9 cellular contexts compared by ENCODE assay signal in the genomic region with DNA sequence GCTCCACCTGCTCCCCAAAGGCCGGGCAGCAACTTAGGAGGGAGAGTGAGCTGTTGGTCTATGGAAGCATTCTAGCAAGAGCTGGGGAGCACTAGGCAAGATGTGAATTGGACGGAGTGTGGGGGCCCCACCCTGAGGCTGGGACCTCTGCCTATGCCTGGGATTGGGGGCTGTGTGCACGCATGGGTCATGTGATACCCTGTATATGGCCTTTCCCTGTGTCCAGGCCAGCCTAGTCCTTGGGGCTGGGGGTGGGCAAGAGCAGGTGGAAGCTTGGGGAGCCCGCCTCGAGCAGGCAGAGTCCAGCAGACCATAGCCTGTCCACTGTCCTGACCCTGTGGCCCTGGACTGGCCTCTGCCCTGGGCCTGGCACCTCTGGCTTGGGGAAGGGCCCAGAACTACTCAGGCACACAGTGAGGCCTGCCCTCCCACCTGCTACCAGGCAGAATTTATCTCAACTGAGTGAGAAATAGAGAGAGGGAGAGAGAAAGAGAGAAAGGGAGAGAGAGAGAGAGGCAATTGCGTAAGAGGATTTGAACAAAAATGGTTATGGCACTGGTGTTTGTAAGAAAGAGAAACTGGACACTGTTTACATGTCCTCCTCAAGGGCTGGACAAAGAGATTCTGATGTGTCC. TPM values are rescaled to one million over a fixed set of nuclear protein-coding genes. Genes with fewer than 3 reads are reported as not detected.
DNase-seq lines count a peak whose midpoint lies in the region; ATAC-seq, FAIRE-seq and TF ChIP-seq lines count a peak whose summit lies in the region.
"Had no signal": no experiment of that assay in that cellular context is flagged by ENCODE, and none has a peak within 500 bp of the region (broad histone marks: within the 10 kb centered on the region; RNA-seq: fewer than 3 reads in every experiment).

No MANE protein-coding gene starts in this region.

- H3K79me2 ChIP-seq in HepG2 (ENCODE audit: insufficient read depth, low read length), result no peaks in the 10 kb centered on the region

- no peaks in the 10 kb centered on the region for H3K27me3 Mint-ChIP-seq in chondrocyte (ENCODE audit: low read depth)
- H3K27me3 Mint-ChIP-seq in activated T-cell treated with anti-CD3 and anti-CD28 coated beads, Interleukin-2, amount 50 U/mL, for 24 hours, result no peaks in the 10 kb centered on the region

- TF ChIP-seq POLR2A in HepG2 (IDR thresholded peaks at IDR 0.05; ENCODE audit: insufficient read depth in 1 of 2, low read depth in 2 of 2, low read length in 2 of 2), result no peak

- H3K9me3 ChIP-seq in HepG2 (ENCODE audit: low read length), result no peaks in the 10 kb centered on the region
- no peaks in the 10 kb centered on the region for H3K9me3 ChIP-seq in stomach smooth muscle (ENCODE audit: control insufficient read depth in 2 of 2, low read length in 2 of 2)

- no TSS peak for BruUV-seq in HepG2 (replicated peaks; lab: Mats Ljungman, UMichigan)

- peaks cover 84% of the 10 kb centered on the region for H3K4me1 ChIP-seq in HepG2 (ENCODE audit: insufficient read depth, low read length)
- H3K4me1 ChIP-seq in stomach smooth muscle (ENCODE audit: control insufficient read depth, insufficient read depth, low read length), result peaks cover 68% of the 10 kb centered on the region

- H3K4me3 ChIP-seq in HepG2 (replicated peaks in 1 of 3; ENCODE audit: insufficient read depth in 1 of 3, low read depth in 2 of 3, low read length in 3 of 3) (peak overlapping the region; percentile 20 to 58 (median 24); a peak in 4 of 6 replicates), stomach smooth muscle (ENCODE audit: low read length in 2 of 2) (peak overlapping the region in 1 of 2 donors; percentile 35)

- DNase-seq in chondrocyte (ENCODE audit: low spot score), result peak; percentile 66
- no peak for DNase-seq in HepG2 (ENCODE audit: low spot score)
- DNase-seq in activated T-cell treated with anti-CD3 and anti-CD28 coated beads, Interleukin-2, amount 50 U/mL, for 24 hours, result no peak
- DNase-seq in stimulated activated CD4-positive, alpha-beta T cell treated with anti-CD3 and anti-CD28 coated beads, Interleukin-4, amount 100 ng/mL, for 24 hours, result no peak
- DNase-seq in NCI-H1930 (lab: John Stamatoyannopoulos, UW), result no peak
- DNase-seq: NCI-H446 treated with DMSO at 0.1 percent for 48 hours had no signal

- TF ChIP-seq RAD21 in Ishikawa (IDR thresholded peaks at IDR 0.05; ENCODE audit: low read depth) (no peak), HepG2 (CRISPR knock-in tag; IDR thresholded peaks at IDR 0.05) (no peak)

- POLR2A ChIA-PET in HepG2 (lab: Yijun Ruan, JAX), result interaction anchor here (1.0 to 10.3 kb wide), 9 partner anchors 9 to 212 kb away, joined by 3 to 86 read pairs (median 3); partner anchors contain the start of genes CDH16, CIAO2B and PDP2

- no peaks in the 10 kb centered on the region for H4K20me1 ChIP-seq in HepG2 (ENCODE audit: insufficient read depth, low read length)

- peak overlapping the region; percentile 13 for H2AFZ ChIP-seq in HepG2 (ENCODE audit: low read length)

- no peak for TF ChIP-seq EP300 in Ishikawa (IDR thresholded peaks at IDR 0.05; ENCODE audit: borderline replicate concordance)
- TF ChIP-seq EP300 in HepG2 (IDR thresholded peaks at IDR 0.05; ENCODE audit: low read depth in 2 of 2, low read length in 2 of 2), result no peak
- no peak for TF ChIP-seq EP300 in HepG2 (CRISPR knock-in tag; IDR thresholded peaks at IDR 0.05; ENCODE audit: borderline replicate concordance)

- 31% methylated on average over 5 of the region's 6 CpGs for WGBS in HepG2 (ENCODE audit: low lambda C conversion rate)

- H3K27ac Mint-ChIP-seq in chondrocyte (ENCODE audit: unreplicated experiment), result peak overlapping the region; percentile 57
- H3K27ac Mint-ChIP-seq in activated T-cell treated with anti-CD3 and anti-CD28 coated beads, Interleukin-2, amount 50 U/mL, for 24 hours, result no peak overlapping the region

- H3K27me3 ChIP-seq in HepG2 (ENCODE audit: control insufficient read depth in 1 of 2, insufficient read depth in 2 of 2, low read length in 2 of 2) (peaks cover 0 to 2% of the 10 kb centered on the region in 2 experiments; a peak in 1 of 5 replicates), stomach smooth muscle (ENCODE audit: control insufficient read depth in 1 of 2, insufficient read depth in 2 of 2, low read length in 2 of 2) (no peaks in the 10 kb centered on the region)

- intact Hi-C loops in HepG2 (cut with micrococcal nuclease; ENCODE audit: unreplicated experiment), result loop anchor here (10.0 kb wide), 1 partner anchor 255 kb away; the partner anchor contains the start of genes B3GNT9, FBXL8 and TRADD

- H3K36me3 ChIP-seq in HepG2 (replicated peaks in 1 of 2; ENCODE audit: control insufficient read depth in 1 of 2, insufficient read depth in 2 of 2, low read length in 2 of 2), result no peaks in the 10 kb centered on the region
- no peaks in the 10 kb centered on the region for H3K36me3 ChIP-seq in stomach smooth muscle (ENCODE audit: control insufficient read depth in 2 of 2, insufficient read depth in 2 of 2, low read length in 2 of 2)

- TF ChIP-seq CTCF in chondrocyte (IDR thresholded peaks at IDR 0.05), result no peak
- 0 out of 2 replicates have a peak, but pooled peaks have one; percentile 19 for TF ChIP-seq CTCF in HepG2 (CRISPR knock-in tag; IDR thresholded peaks at IDR 0.05)

- no peak for FAIRE-seq in HepG2 (lab: Jason Lieb, UNC)

- no peaks in the 10 kb centered on the region for H3K36me3 Mint-ChIP-seq in chondrocyte (ENCODE audit: low read depth)
- H3K36me3 Mint-ChIP-seq in activated T-cell treated with anti-CD3 and anti-CD28 coated beads, Interleukin-2, amount 50 U/mL, for 24 hours (ENCODE audit: low read depth), result peaks cover 11% of the 10 kb centered on the region

- H3K4me1 Mint-ChIP-seq in chondrocyte (ENCODE audit: low read depth), result peaks cover 47% of the 10 kb centered on the region
- H3K4me1 Mint-ChIP-seq in activated T-cell treated with anti-CD3 and anti-CD28 coated beads, Interleukin-2, amount 50 U/mL, for 24 hours (ENCODE audit: low read depth), result no peaks in the 10 kb centered on the region

- no peaks in the 10 kb centered on the region for H3K9me3 Mint-ChIP-seq in chondrocyte (ENCODE audit: low read depth)
- H3K9me3 Mint-ChIP-seq in activated T-cell treated with anti-CD3 and anti-CD28 coated beads, Interleukin-2, amount 50 U/mL, for 24 hours, result no peaks in the 10 kb centered on the region

- H3K4me2 ChIP-seq in HepG2 (ENCODE audit: low read depth, low read length), result peak overlapping the region; percentile 71

- in situ Hi-C loops in HepG2 (cut with HindIII; ENCODE audit: extremely low pct_ligation_motif_present, low pct_unique_long_range_greater_than_20kb), result no loop called here

- peak overlapping the region; percentile 53 for H3K9ac ChIP-seq in HepG2 (ENCODE audit: insufficient read depth, low read depth, low read length)
- H3K9ac ChIP-seq in stomach smooth muscle (ENCODE audit: low read length in 2 of 2), result peak overlapping the region; percentile 29 to 34

- H3K27ac ChIP-seq in HepG2 (ENCODE audit: extremely low read length, insufficient read depth, low read length), result no peak overlapping the region
- H3K27ac ChIP-seq in stomach smooth muscle (ENCODE audit: low read length), result peak overlapping the region; percentile 98

- CTCF ChIA-PET in HepG2 (lab: Yijun Ruan, JAX; ENCODE audit: low intra/inter-chr PET ratio, low total read pairs), result no interaction called here

- H3K4me3 Mint-ChIP-seq in chondrocyte (ENCODE audit: unreplicated experiment), result no peak overlapping the region
- H3K4me3 Mint-ChIP-seq in activated T-cell treated with anti-CD3 and anti-CD28 coated beads, Interleukin-2, amount 50 U/mL, for 24 hours, result no peak overlapping the region

- ATAC-seq in HepG2 (peak; percentile 26), GM21381 (IDR thresholded peaks at IDR 0.05; ENCODE audit: unreplicated experiment) (no peak)

RNA-seq across cellular contexts. Expression of gene PDP2, which starts 19.1 kb away (rescaled TPM):
- total RNA-seq in chondrocyte (8.5 to 9.2 TPM (median 9.0 TPM) in 3 replicates), HepG2 (2016; rRNA removed; fragmentation: Illumina TruSeq; extraction: Trizol) (15.8 and 38.2 TPM in 2 replicates)
- total RNA-seq in HepG2 (2016; cell fraction: cytosol; rRNA removed; fragmentation: Illumina TruSeq; extraction: Trizol; ENCODE audit: low read depth), result 1.8 and 2.5 TPM in 2 replicates
- total RNA-seq in HepG2 (2016; cell fraction: insoluble cytoplasmic fraction; rRNA removed; fragmentation: Illumina TruSeq; extraction: Trizol), result 16.2 and 31.7 TPM in 2 replicates
- total RNA-seq in HepG2 (2016; cell fraction: membrane; rRNA removed; fragmentation: Illumina TruSeq; extraction: Trizol), result 8.4 and 10.1 TPM in 2 replicates
- 17.0 and 17.2 TPM in 2 replicates for total RNA-seq in HepG2 (2016; cell fraction: nucleus; rRNA removed; fragmentation: Illumina TruSeq; extraction: Trizol)
- 12.2 and 12.8 TPM in 2 replicates for polyA plus RNA-seq in HepG2 (2011; rRNA removed)
- 8.3 and 11.7 TPM in 2 replicates for polyA plus RNA-seq in HepG2 (2011; cell fraction: cytosol; rRNA removed)
- 10.2 and 12.4 TPM in 2 replicates for polyA plus RNA-seq in HepG2 (2011; cell fraction: nucleus; rRNA removed)
- 7.7 and 9.5 TPM in 2 replicates for polyA plus RNA-seq in HepG2 (2012)
- 0.66 and 1.1 TPM in 2 replicates for polyA plus RNA-seq in HepG2 (2016; cell fraction: cytosol; fragmentation: Illumina TruSeq; extraction: Trizol; ENCODE audit: low read depth)
- 17.5 and 18.0 TPM in 2 replicates for polyA plus RNA-seq in HepG2 (2016; cell fraction: insoluble cytoplasmic fraction; fragmentation: Illumina TruSeq; extraction: Trizol; ENCODE audit: low read depth)
- polyA plus RNA-seq in HepG2 (2016; cell fraction: membrane; fragmentation: Illumina TruSeq; extraction: Trizol; ENCODE audit: low read depth), result 2.9 and 3.2 TPM in 2 replicates
- 19.4 and 23.4 TPM in 2 replicates for polyA plus RNA-seq in HepG2 (2016; cell fraction: nucleus; fragmentation: Illumina TruSeq; extraction: Trizol; ENCODE audit: insufficient read depth, low read depth)
- polyA minus RNA-seq in HepG2 (2011; rRNA and poly(A)+ RNA removed; ENCODE audit: low replicate concordance), result 46.5 and 49.0 TPM in 2 replicates
- 10.5 and 12.8 TPM in 2 replicates for polyA minus RNA-seq in HepG2 (2011; cell fraction: cytosol; rRNA and poly(A)+ RNA removed)
- 10.0 and 15.5 TPM in 2 replicates for polyA minus RNA-seq in HepG2 (2011; cell fraction: nucleus; rRNA and poly(A)+ RNA removed)

RNA-seq across cellular contexts. Expression of gene CDH16, which starts 19.3 kb away (rescaled TPM):
- total RNA-seq in chondrocyte (not detected in 3 replicates), HepG2 (2016; rRNA removed; fragmentation: Illumina TruSeq; extraction: Trizol) (3.2 and 3.9 TPM in 2 replicates)
- total RNA-seq in HepG2 (2016; cell fraction: cytosol; rRNA removed; fragmentation: Illumina TruSeq; extraction: Trizol; ENCODE audit: low read depth), result 0.30 and 0.53 TPM in 2 replicates
- 1.7 and 4.2 TPM in 2 replicates for total RNA-seq in HepG2 (2016; cell fraction: insoluble cytoplasmic fraction; rRNA removed; fragmentation: Illumina TruSeq; extraction: Trizol)
- total RNA-seq in HepG2 (2016; cell fraction: membrane; rRNA removed; fragmentation: Illumina TruSeq; extraction: Trizol), result 0.96 and 1.3 TPM in 2 replicates
- total RNA-seq in HepG2 (2016; cell fraction: nucleus; rRNA removed; fragmentation: Illumina TruSeq; extraction: Trizol), result 3.7 and 4.8 TPM in 2 replicates
- polyA plus RNA-seq in HepG2 (2011; rRNA removed), result 2.7 and 5.3 TPM in 2 replicates
- polyA plus RNA-seq in HepG2 (2011; cell fraction: cytosol; rRNA removed), result 2.4 and 2.7 TPM in 2 replicates
- 16.0 and 18.1 TPM in 2 replicates for polyA plus RNA-seq in HepG2 (2011; cell fraction: nucleus; rRNA removed)
- 4.3 and 7.8 TPM in 2 replicates for polyA plus RNA-seq in HepG2 (2012)
- polyA plus RNA-seq in HepG2 (2016; cell fraction: cytosol; fragmentation: Illumina TruSeq; extraction: Trizol; ENCODE audit: low read depth), result 0.38 and 0.63 TPM in 2 replicates
- polyA plus RNA-seq in HepG2 (2016; cell fraction: insoluble cytoplasmic fraction; fragmentation: Illumina TruSeq; extraction: Trizol; ENCODE audit: low read depth), result 1.7 and 2.0 TPM in 2 replicates
- 1.2 TPM in 2 replicates for polyA plus RNA-seq in HepG2 (2016; cell fraction: membrane; fragmentation: Illumina TruSeq; extraction: Trizol; ENCODE audit: low read depth)
- polyA plus RNA-seq in HepG2 (2016; cell fraction: nucleus; fragmentation: Illumina TruSeq; extraction: Trizol; ENCODE audit: insufficient read depth, low read depth), result 7.5 and 8.9 TPM in 2 replicates
- 0.23 and 7.1 TPM in 2 replicates for polyA minus RNA-seq in HepG2 (2011; rRNA and poly(A)+ RNA removed; ENCODE audit: low replicate concordance)
- polyA minus RNA-seq in HepG2 (2011; cell fraction: cytosol; rRNA and poly(A)+ RNA removed), result 1.1 and 2.2 TPM in 2 replicates
- polyA minus RNA-seq in HepG2 (2011; cell fraction: nucleus; rRNA and poly(A)+ RNA removed), result 2.7 and 3.3 TPM in 2 replicates

RNA-seq across cellular contexts. Expression of gene RRAD, which starts 25.9 kb away (rescaled TPM):
- total RNA-seq in chondrocyte (0.75 to 6.5 TPM (median 4.4 TPM) in 3 replicates), HepG2 (2016; rRNA removed; fragmentation: Illumina TruSeq; extraction: Trizol) (0.80 and 1.0 TPM in 2 replicates)
- total RNA-seq in HepG2 (2016; cell fraction: cytosol; rRNA removed; fragmentation: Illumina TruSeq; extraction: Trizol; ENCODE audit: low read depth), result not detected in 2 replicates
- total RNA-seq in HepG2 (2016; cell fraction: insoluble cytoplasmic fraction; rRNA removed; fragmentation: Illumina TruSeq; extraction: Trizol), result 0.49 and 1.3 TPM in 2 replicates
- total RNA-seq in HepG2 (2016; cell fraction: membrane; rRNA removed; fragmentation: Illumina TruSeq; extraction: Trizol), result 0.21 and 0.34 TPM in 2 replicates
- 0.68 and 0.75 TPM in 2 replicates for total RNA-seq in HepG2 (2016; cell fraction: nucleus; rRNA removed; fragmentation: Illumina TruSeq; extraction: Trizol)
- polyA plus RNA-seq in HepG2 (2011; rRNA removed), result 1.1 TPM in 2 replicates
- 0.95 and 1.5 TPM in 2 replicates for polyA plus RNA-seq in HepG2 (2011; cell fraction: cytosol; rRNA removed)
- polyA plus RNA-seq in HepG2 (2011; cell fraction: nucleus; rRNA removed), result 2.5 and 3.2 TPM in 2 replicates
- 0.30 and 0.93 TPM in 2 replicates for polyA plus RNA-seq in HepG2 (2012)
- polyA plus RNA-seq in HepG2 (2016; cell fraction: cytosol; fragmentation: Illumina TruSeq; extraction: Trizol; ENCODE audit: low read depth), result 0.19 and 0.25 TPM in 2 replicates
- 0.72 and 1.1 TPM in 2 replicates for polyA plus RNA-seq in HepG2 (2016; cell fraction: insoluble cytoplasmic fraction; fragmentation: Illumina TruSeq; extraction: Trizol; ENCODE audit: low read depth)
- 0.26 and 0.29 TPM in 2 replicates for polyA plus RNA-seq in HepG2 (2016; cell fraction: membrane; fragmentation: Illumina TruSeq; extraction: Trizol; ENCODE audit: low read depth)
- polyA plus RNA-seq in HepG2 (2016; cell fraction: nucleus; fragmentation: Illumina TruSeq; extraction: Trizol; ENCODE audit: insufficient read depth, low read depth), result 1.2 and 1.5 TPM in 2 replicates
- 0.16 and 1.7 TPM in 2 replicates for polyA minus RNA-seq in HepG2 (2011; rRNA and poly(A)+ RNA removed; ENCODE audit: low replicate concordance)
- 1.1 TPM in 1 of 2 replicates, not detected in the other for polyA minus RNA-seq in HepG2 (2011; cell fraction: cytosol; rRNA and poly(A)+ RNA removed)
- 0.37 and 0.90 TPM in 2 replicates for polyA minus RNA-seq in HepG2 (2011; cell fraction: nucleus; rRNA and poly(A)+ RNA removed)

RNA-seq across cellular contexts. Expression of gene CIAO2B, which starts 34.8 kb away (rescaled TPM):
- total RNA-seq in chondrocyte (55.9 to 64.9 TPM (median 61.3 TPM) in 3 replicates), HepG2 (2016; rRNA removed; fragmentation: Illumina TruSeq; extraction: Trizol) (157 and 174 TPM in 2 replicates)
- 112 and 125 TPM in 2 replicates for total RNA-seq in HepG2 (2016; cell fraction: cytosol; rRNA removed; fragmentation: Illumina TruSeq; extraction: Trizol; ENCODE audit: low read depth)
- 157 and 172 TPM in 2 replicates for total RNA-seq in HepG2 (2016; cell fraction: insoluble cytoplasmic fraction; rRNA removed; fragmentation: Illumina TruSeq; extraction: Trizol)
- 121 and 136 TPM in 2 replicates for total RNA-seq in HepG2 (2016; cell fraction: membrane; rRNA removed; fragmentation: Illumina TruSeq; extraction: Trizol)
- total RNA-seq in HepG2 (2016; cell fraction: nucleus; rRNA removed; fragmentation: Illumina TruSeq; extraction: Trizol), result 52.6 and 58.0 TPM in 2 replicates
- polyA plus RNA-seq in HepG2 (2011; rRNA removed), result 293 and 323 TPM in 2 replicates
- 297 and 385 TPM in 2 replicates for polyA plus RNA-seq in HepG2 (2011; cell fraction: cytosol; rRNA removed)
- polyA plus RNA-seq in HepG2 (2011; cell fraction: nucleus; rRNA removed), result 155 and 174 TPM in 2 replicates
- 123 and 148 TPM in 2 replicates for polyA plus RNA-seq in HepG2 (2012)
- polyA plus RNA-seq in HepG2 (2016; cell fraction: cytosol; fragmentation: Illumina TruSeq; extraction: Trizol; ENCODE audit: low read depth), result 115 and 148 TPM in 2 replicates
- polyA plus RNA-seq in HepG2 (2016; cell fraction: insoluble cytoplasmic fraction; fragmentation: Illumina TruSeq; extraction: Trizol; ENCODE audit: low read depth), result 172 and 184 TPM in 2 replicates
- polyA plus RNA-seq in HepG2 (2016; cell fraction: membrane; fragmentation: Illumina TruSeq; extraction: Trizol; ENCODE audit: low read depth), result 126 and 141 TPM in 2 replicates
- 111 and 112 TPM in 2 replicates for polyA plus RNA-seq in HepG2 (2016; cell fraction: nucleus; fragmentation: Illumina TruSeq; extraction: Trizol; ENCODE audit: insufficient read depth, low read depth)
- polyA minus RNA-seq in HepG2 (2011; rRNA and poly(A)+ RNA removed; ENCODE audit: low replicate concordance), result 172 and 255 TPM in 2 replicates
- polyA minus RNA-seq in HepG2 (2011; cell fraction: cytosol; rRNA and poly(A)+ RNA removed), result 61.5 and 83.0 TPM in 2 replicates
- polyA minus RNA-seq in HepG2 (2011; cell fraction: nucleus; rRNA and poly(A)+ RNA removed), result 19.1 and 27.6 TPM in 2 replicates

RNA-seq across cellular contexts. Expression of gene CES2, which starts 35.9 kb away (rescaled TPM):
- total RNA-seq in chondrocyte (25.2 to 27.9 TPM (median 26.0 TPM) in 3 replicates), HepG2 (2016; rRNA removed; fragmentation: Illumina TruSeq; extraction: Trizol) (35.1 and 63.8 TPM in 2 replicates)
- total RNA-seq in HepG2 (2016; cell fraction: cytosol; rRNA removed; fragmentation: Illumina TruSeq; extraction: Trizol; ENCODE audit: low read depth), result 12.7 and 15.0 TPM in 2 replicates
- total RNA-seq in HepG2 (2016; cell fraction: insoluble cytoplasmic fraction; rRNA removed; fragmentation: Illumina TruSeq; extraction: Trizol), result 29.8 and 64.2 TPM in 2 replicates
- 28.1 and 29.2 TPM in 2 replicates for total RNA-seq in HepG2 (2016; cell fraction: membrane; rRNA removed; fragmentation: Illumina TruSeq; extraction: Trizol)
- 66.6 and 67.9 TPM in 2 replicates for total RNA-seq in HepG2 (2016; cell fraction: nucleus; rRNA removed; fragmentation: Illumina TruSeq; extraction: Trizol)
- 50.6 and 69.7 TPM in 2 replicates for polyA plus RNA-seq in HepG2 (2011; rRNA removed)
- polyA plus RNA-seq in HepG2 (2011; cell fraction: cytosol; rRNA removed), result 53.6 and 111 TPM in 2 replicates
- 91.0 and 105 TPM in 2 replicates for polyA plus RNA-seq in HepG2 (2011; cell fraction: nucleus; rRNA removed)
- 35.0 and 38.8 TPM in 2 replicates for polyA plus RNA-seq in HepG2 (2012)
- polyA plus RNA-seq in HepG2 (2016; cell fraction: cytosol; fragmentation: Illumina TruSeq; extraction: Trizol; ENCODE audit: low read depth), result 8.2 and 8.4 TPM in 2 replicates
- 34.3 and 41.4 TPM in 2 replicates for polyA plus RNA-seq in HepG2 (2016; cell fraction: insoluble cytoplasmic fraction; fragmentation: Illumina TruSeq; extraction: Trizol; ENCODE audit: low read depth)
- polyA plus RNA-seq in HepG2 (2016; cell fraction: membrane; fragmentation: Illumina TruSeq; extraction: Trizol; ENCODE audit: low read depth), result 23.2 and 23.5 TPM in 2 replicates
- 90.2 and 93.4 TPM in 2 replicates for polyA plus RNA-seq in HepG2 (2016; cell fraction: nucleus; fragmentation: Illumina TruSeq; extraction: Trizol; ENCODE audit: insufficient read depth, low read depth)
- 57.1 and 105 TPM in 2 replicates for polyA minus RNA-seq in HepG2 (2011; rRNA and poly(A)+ RNA removed; ENCODE audit: low replicate concordance)
- 38.1 and 44.7 TPM in 2 replicates for polyA minus RNA-seq in HepG2 (2011; cell fraction: cytosol; rRNA and poly(A)+ RNA removed)
- polyA minus RNA-seq in HepG2 (2011; cell fraction: nucleus; rRNA and poly(A)+ RNA removed), result 58.2 and 81.7 TPM in 2 replicates
